In genomic region chr19:53521373-53522202, GRCh38 we compare ENCODE assay signal across 8 cellular contexts. TPM values are rescaled to one million over a fixed set of nuclear protein-coding genes. Genes with fewer than 3 reads are reported as not detected.
A peak's percentile ranks its signal among the peaks of the same experiment; 100 is the strongest.
DNase-seq lines count a peak whose midpoint lies in the region; ATAC-seq and TF ChIP-seq lines count a peak whose summit lies in the region.

No MANE protein-coding gene starts in this region.

- H3K4me1 ChIP-seq in ES-I3 (ENCODE audit: insufficient read depth, low read length) (no peaks in the 10 kb centered on the region), SJCRH30 (no peaks in the 10 kb centered on the region), esophagus squamous epithelium (peaks cover 6 to 20% (median 6%) of the 10 kb centered on the region in 3 donors), psoas muscle (peaks cover 5% of the 10 kb centered on the region)

- H3K9me3 ChIP-seq in ES-I3 (ENCODE audit: control insufficient read depth, insufficient read depth, low read length) (peaks cover 2% of the 10 kb centered on the region; the same call in 1 of the 2 replicates), SJCRH30 (replicated peaks) (peaks cover 12% of the 10 kb centered on the region), esophagus squamous epithelium (peaks cover 0 to 38% (median 16%) of the 10 kb centered on the region in 3 donors), psoas muscle (peaks cover 29% of the 10 kb centered on the region)

- H3K4me3 ChIP-seq in SJCRH30 = peak overlapping the region; percentile 75
- peak overlapping the region; percentile 41 to 71 (median 56) for H3K4me3 ChIP-seq in esophagus squamous epithelium
- peak overlapping the region; percentile 67 for H3K4me3 ChIP-seq in psoas muscle

- TF ChIP-seq POLR2A in esophagus squamous epithelium (IDR thresholded peaks at IDR 0.05) = no peak

- H3K27ac ChIP-seq in SJCRH30 (peak overlapping the region; percentile 74), esophagus squamous epithelium (peak overlapping the region in 3 of 4 donors; percentile 64 to 87 (median 78)), psoas muscle (no peak overlapping the region)

- 36 to 40% methylated on average over 15 to 18 of the region's 33 CpGs for WGBS in esophagus squamous epithelium, 2 donors
- WGBS in psoas muscle, 3 donors = 14 to 18% (median 15%) methylated on average over 33 of the region's 33 CpGs

- no peaks in the 10 kb centered on the region; the same call in 1 of the 2 replicates for H3K36me3 ChIP-seq in ES-I3 (ENCODE audit: insufficient read depth, low read length)
- H3K36me3 ChIP-seq in SJCRH30 = peaks cover 21% of the 10 kb centered on the region
- no peaks in the 10 kb centered on the region for H3K36me3 ChIP-seq in esophagus squamous epithelium
- no peaks in the 10 kb centered on the region for H3K36me3 ChIP-seq in psoas muscle (ENCODE audit: insufficient read depth in 1 of 2, low read depth in 1 of 2)

- H3K27me3 ChIP-seq in SJCRH30 (no peaks in the 10 kb centered on the region), esophagus squamous epithelium (no peaks in the 10 kb centered on the region), psoas muscle (ENCODE audit: insufficient read depth in 3 of 3, low read length in 2 of 3) (no peaks in the 10 kb centered on the region)

- intact Hi-C loops in esophagus squamous epithelium (cut with DNase I) = no loop called here
- intact Hi-C loops in psoas muscle (cut with DNase I) = loop anchor here in 1 of 2 donors (5.0 kb wide), 1 partner anchor 666 kb away; the partner anchor contains the start of gene MBOAT7

- DNase-seq in SJCRH30 (no peak), esophagus squamous epithelium (lab: John Stamatoyannopoulos, UW) (no peak), psoas muscle (peak in 1 of 2 donors; percentile 60), GM13977 (ENCODE audit: low spot score) (no peak), NCI-H2029 (lab: John Stamatoyannopoulos, UW) (no peak)

- ATAC-seq in psoas muscle (no peak), GM18858 (IDR thresholded peaks at IDR 0.05; ENCODE audit: unreplicated experiment) (no peak), GM18520 (IDR thresholded peaks at IDR 0.05; ENCODE audit: unreplicated experiment) (no peak)

- TF ChIP-seq CTCF in esophagus squamous epithelium (IDR thresholded peaks at IDR 0.05) (no peak), psoas muscle (IDR thresholded peaks at IDR 0.05) (no peak), GM13977 (IDR thresholded peaks at IDR 0.05; ENCODE audit: extremely low read depth, insufficient read depth, missing control alignments) (no peak)

- in situ Hi-C loops in GM13977 (cut with MboI; ENCODE audit: low pct_unique_long_range_greater_than_20kb, low sequenced_read_pairs, unreplicated experiment) = no loop called here

- peak overlapping the region; percentile 82 for H3K9ac ChIP-seq in ES-I3 (ENCODE audit: low read depth, low read length)

RNA-seq across cellular contexts. Expression of gene ZNF331, which starts 16.4 kb away (rescaled TPM):
- total RNA-seq in SJCRH30 (2014; rRNA removed; shearing (Covaris generic)) = 13.4 and 20.5 TPM in 2 replicates
- total RNA-seq in esophagus squamous epithelium (10 to 100 TPM in 1 of 4 donors, 1 to 10 TPM in 3; 2.8 to 15.8 (median 7.9) TPM), psoas muscle (10 to 100 TPM in 1 of 4 donors, 1 to 10 TPM in 3; 4.8 to 10.3 (median 8.8) TPM)
- polyA plus RNA-seq in psoas muscle = 10 to 100 TPM in 1 of 3 donors, 1 to 10 TPM in 2; 3.8 to 29.0 (median 8.7) TPM

RNA-seq across cellular contexts. Expression of gene ZNF813, which starts 54.1 kb away (rescaled TPM):
- total RNA-seq in SJCRH30 (2014; rRNA removed; shearing (Covaris generic)) = 7.3 and 9.2 TPM in 2 replicates
- total RNA-seq in esophagus squamous epithelium (1 to 10 TPM; 1.2 to 3.2 (median 2.5) TPM), psoas muscle (1 to 10 TPM in 2 of 4 donors, under 1 TPM in 2; 0.42 to 1.7 (median 0.95) TPM)
- 1 to 10 TPM in 1 of 3 donors, under 1 TPM in 2; 0.31 to 1.1 (median 0.99) TPM for polyA plus RNA-seq in psoas muscle
